7 cellular contexts compared by ENCODE assay signal in genomic region chr14:53152627-53152908, GRCh38. TPM values are rescaled to one million over a fixed set of nuclear protein-coding genes. Genes with fewer than 3 reads are reported as not detected.
DNase-seq lines count a peak whose midpoint lies in the region; ATAC-seq and TF ChIP-seq lines count a peak whose summit lies in the region.

No MANE protein-coding gene starts in this region.

- intact Hi-C loops in natural killer cell (cut with micrococcal nuclease) = loop anchor here (5.0 kb wide), 1 partner anchor 360 kb away; the partner anchor contains the start of gene GNPNAT1

- H3K27ac Mint-ChIP-seq in natural killer cell = peak overlapping the region; percentile 98 to 100

- peaks cover 57 to 65% of the 10 kb centered on the region in 2 donors for H3K4me1 Mint-ChIP-seq in natural killer cell

- DNase-seq in RKO (ENCODE audit: low spot score) (peak; percentile 25), epithelial cell of esophagus (ENCODE audit: low read depth) (no peak), natural killer cell (no peak), KG1 (lab: John Stamatoyannopoulos, UW) (no peak), superior temporal gyrus (ENCODE audit: extremely low spot score) (no peak)

- no peaks in the 10 kb centered on the region for H3K36me3 Mint-ChIP-seq in natural killer cell

- no peaks in the 10 kb centered on the region for H3K27me3 Mint-ChIP-seq in natural killer cell (ENCODE audit: low read depth in 2 of 2)

- ATAC-seq in GM18868 (IDR thresholded peaks at IDR 0.05; ENCODE audit: unreplicated experiment) = peak; percentile 15
- ATAC-seq in HG02623 (IDR thresholded peaks at IDR 0.05; ENCODE audit: unreplicated experiment) = peak; percentile 5
- peak; percentile 22 to 44 (median 34) for ATAC-seq in natural killer cell

- H3K4me3 ChIP-seq in epithelial cell of esophagus (ENCODE audit: low read length) = peak overlapping the region; percentile 69

- no peaks in the 10 kb centered on the region for H3K9me3 Mint-ChIP-seq in natural killer cell

- TF ChIP-seq CTCF in epithelial cell of esophagus (IDR thresholded peaks at IDR 0.05; ENCODE audit: insufficient read depth, low read depth, low read length, missing control alignments) = no peak
- no peak for TF ChIP-seq CTCF in natural killer cell (IDR thresholded peaks at IDR 0.05)

- H3K4me3 Mint-ChIP-seq in natural killer cell = peak overlapping the region; percentile 100

RNA-seq across cellular contexts. Expression of gene DDHD1, which starts 0.6 kb away (rescaled TPM):
- total RNA-seq in natural killer cell = 10 to 100 TPM; 76.6 to 82.3 (median 80.9) TPM
